In genomic region chr14:72926292-72927028, GRCh38 we compare ENCODE assay signal across 8 cellular contexts. TPM values are rescaled to one million over a fixed set of nuclear protein-coding genes. Genes with fewer than 3 reads are reported as not detected.
DNase-seq lines count a peak whose midpoint lies in the region; ATAC-seq, FAIRE-seq and TF ChIP-seq lines count a peak whose summit lies in the region.

TSS of gene DCAF4 (plus strand) at chr14:72926464. CDS start at chr14:72937979, 11,515 bp downstream.

- no peak; the same call in none of the 2 replicates for TF ChIP-seq POLR2A in GM12891 (IDR thresholded peaks at IDR 0.05; ENCODE audit: low read depth, low read length)
- peak in 1 of 2 donors; percentile 7 for TF ChIP-seq POLR2A in tibial nerve (IDR thresholded peaks at IDR 0.05)

- FAIRE-seq in GM12891 (lab: Jason Lieb, UNC) = peak; percentile 98
- FAIRE-seq in pancreas (lab: Jason Lieb, UNC) = peak; percentile 49

- TF ChIP-seq CTCF in pancreas (IDR thresholded peaks at IDR 0.05) = no peak
- peak in 1 of 5 experiments; percentile 29 for TF ChIP-seq CTCF in tibial nerve (IDR thresholded peaks at IDR 0.05)

- H3K27me3 ChIP-seq in pancreas (no peaks in the 10 kb centered on the region), tibial nerve (no peaks in the 10 kb centered on the region)

- H3K9me3 ChIP-seq in pancreas (no peaks in the 10 kb centered on the region), tibial nerve (no peaks in the 10 kb centered on the region)

- H3K4me3 ChIP-seq in pancreas (peak within 1 kb of the TSS; percentile 71 to 88 (median 82)), tibial nerve (peak within 1 kb of the TSS; percentile 83 to 94 (median 86))

- WGBS in pancreas, 2 donors = 0% methylated on average over 58 to 59 of the region's 59 CpGs
- 1 to 3% methylated on average over 8 to 53 of the region's 59 CpGs for WGBS in tibial nerve, 2 donors

- intact Hi-C loops in Right ventricle myocardium superior (cut with DNase I) = no loop called here
- intact Hi-C loops in pancreas (cut with DNase I) = no loop called here

- ATAC-seq in HG02840 (IDR thresholded peaks at IDR 0.05; ENCODE audit: low FRiP score, unreplicated experiment) = peak; percentile 98
- peak; percentile 98 for ATAC-seq in Right ventricle myocardium superior (ENCODE audit: poor library complexity)
- ATAC-seq in pancreas = peak; percentile 93 to 97 (median 95)

- peaks cover 0 to 4% (median 0%) of the 10 kb centered on the region in 3 donors for H3K4me1 ChIP-seq in pancreas
- peaks cover 0 to 17% (median 6%) of the 10 kb centered on the region in 4 donors for H3K4me1 ChIP-seq in tibial nerve

- H3K36me3 ChIP-seq in pancreas (no peaks in the 10 kb centered on the region), tibial nerve (peaks cover 0 to 2% (median 0%) of the 10 kb centered on the region in 3 donors)

- peak within 1 kb of the TSS; percentile 59 to 81 (median 74) for H3K27ac ChIP-seq in pancreas
- H3K27ac ChIP-seq in tibial nerve = peak within 1 kb of the TSS; percentile 82 to 94 (median 84)

- TF ChIP-seq EP300 in tibial nerve (IDR thresholded peaks at IDR 0.05) = peak; percentile 37 to 64

- DNase-seq in GM12891 (ENCODE audit: insufficient read length, low spot score) (peak; percentile 98), NCI-H1436 (lab: John Stamatoyannopoulos, UW) (peak; percentile 91), SW480 (ENCODE audit: low spot score) (peak; percentile 99), Right ventricle myocardium superior (peak; percentile 97), pancreas (peak; percentile 88 to 98 (median 98)), tibial nerve (ENCODE audit: low spot score in 2 of 2) (peak; percentile 87 to 91)
- peak; percentile 92 for DNase-seq in activated naive CD8-positive, alpha-beta T cell treated with anti-CD3 and anti-CD28 coated beads, Interleukin-2, amount 50 U/mL, for 16 hours (ENCODE audit: low read depth, low spot score)

TF ChIP-seq in GM12891, 5 proteins besides CTCF, POLR2A, EP300 and RAD21:
- no peak for TF ChIP-seq TAF1 (IDR thresholded peaks at IDR 0.05; ENCODE audit: low read depth, low read length)
- no peak for TF ChIP-seq PAX5 (IDR thresholded peaks at IDR 0.05; ENCODE audit: insufficient read depth, low read length, severe bottlenecking)
- TF ChIP-seq SPI1 (IDR thresholded peaks at IDR 0.05; ENCODE audit: low read depth, low read length) = no peak
- TF ChIP-seq POLR2AphosphoS5 (IDR thresholded peaks at IDR 0.05; ENCODE audit: low read depth, low read length) = no peak
- TF ChIP-seq POU2F2 (IDR thresholded peaks at IDR 0.05; ENCODE audit: low read depth, low read length) = no peak; the same call in 1 of the 2 replicates
TF ChIP-seq in GM12891: peak in this region for 0.

RNA-seq across cellular contexts. Expression of gene DCAF4, which starts in this region (rescaled TPM):
- polyA plus RNA-seq in GM12891 (2012; ENCODE audit: low read depth, missing spikeins) = 10.9 TPM
- total RNA-seq in Right ventricle myocardium superior (5.5 TPM), pancreas (10 to 100 TPM in 4 of 6 donors, 1 to 10 TPM in 2; 8.0 to 14.5 (median 12.2) TPM), tibial nerve (10 to 100 TPM in 3 of 4 donors, 1 to 10 TPM in 1; 6.6 to 84.1 (median 20.2) TPM)
- 10 to 100 TPM in 1 of 2 donors, 1 to 10 TPM in 1; 7.8 to 10.6 TPM for polyA plus RNA-seq in pancreas

Comparison
In these comparisons a context has a peak if more than half of its experiments do, and no peak if none do; other contexts are left out.
1. Peak in every context shown above with its lines: DNase-seq, ATAC-seq, H3K4me3 ChIP-seq and H3K27ac ChIP-seq.